ENCODE assay signal across 10 cellular contexts in the genomic region with DNA sequence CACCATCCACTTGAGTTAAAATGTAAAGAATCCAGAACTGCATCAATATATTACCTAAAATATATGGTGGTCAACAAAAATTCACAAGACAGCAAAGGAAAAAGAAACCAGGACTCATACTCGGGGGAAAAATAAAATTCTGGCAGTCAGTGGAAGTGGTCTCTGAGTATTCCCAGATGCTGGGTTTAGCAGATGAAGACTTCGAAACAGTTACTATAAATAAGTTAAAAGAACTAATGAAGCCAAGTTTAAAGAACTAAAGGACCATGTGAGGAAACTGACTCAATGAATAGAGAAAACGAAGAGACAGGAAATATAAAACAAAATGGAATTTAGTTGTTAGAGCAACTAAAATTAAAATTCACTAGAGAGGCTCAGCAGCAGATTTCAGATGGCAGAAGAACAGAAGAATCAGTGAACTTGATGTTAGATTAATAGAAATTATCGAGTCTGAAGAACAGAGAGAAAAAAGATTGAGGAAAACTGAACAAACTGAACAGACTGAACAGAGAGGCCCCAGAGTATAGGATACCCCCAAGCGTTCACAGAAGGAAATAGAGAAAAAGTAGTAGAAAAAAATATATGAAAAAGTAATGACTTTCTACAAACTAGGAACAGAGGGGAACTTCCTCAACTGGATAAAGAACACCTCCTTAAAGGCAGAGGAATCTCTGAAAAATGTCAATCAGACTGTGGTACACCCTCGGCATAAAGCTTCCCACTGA. TPM values are rescaled to one million over a fixed set of nuclear protein-coding genes. Genes with fewer than 3 reads are reported as not detected.
DNase-seq lines count a peak whose midpoint lies in the region; ATAC-seq and TF ChIP-seq lines count a peak whose summit lies in the region.
"Had no signal": no experiment of that assay in that cellular context is flagged by ENCODE, and none has a peak within 500 bp of the region (broad histone marks: within the 10 kb centered on the region; RNA-seq: fewer than 3 reads in every experiment).

No MANE protein-coding gene starts in this region.

- CTCF ChIA-PET in naive thymus-derived CD4-positive, alpha-beta T cell (lab: Charles Lee): interaction anchor here (1.4 to 1.7 kb wide), 2 partner anchors 54 kb away, joined by 4 to 5 read pairs; no protein-coding TSS in a partner anchor

- no peak overlapping the region for H3K4me3 Mint-ChIP-seq in dendritic cell treated with granulocyte-macrophage colony-stimulating factor and Interleukin-4, amounts not matched to agents 40 ng/mL and 50 ng/mL, for 4 days
- H3K4me3 Mint-ChIP-seq in naive thymus-derived CD4-positive, alpha-beta T cell: peak overlapping the region in 9 of 10 donors; percentile 46 to 77 (median 67)
- H3K4me3 Mint-ChIP-seq: stimulated activated memory B cell treated with anti-CD40 and anti-IgM and Interleukin-4, amounts not matched to agents 10 μg/mL and 1 μg/mL and 100 μg/mL, for 72 hours had no signal

- H3K27me3 ChIP-seq in naive thymus-derived CD4-positive, alpha-beta T cell (ENCODE audit: control insufficient read depth in 2 of 2, insufficient read depth in 2 of 2, low read length in 2 of 2): no peaks in the 10 kb centered on the region
- H3K27me3 ChIP-seq in upper lobe of left lung: no peaks in the 10 kb centered on the region

- WGBS in upper lobe of left lung, 2 donors: 53 to 72% methylated on average over 6 of the region's 6 CpGs

- H3K27ac Mint-ChIP-seq in dendritic cell treated with granulocyte-macrophage colony-stimulating factor and Interleukin-4, amounts not matched to agents 40 ng/mL and 50 ng/mL, for 4 days: peak overlapping the region; percentile 59
- H3K27ac Mint-ChIP-seq in naive thymus-derived CD4-positive, alpha-beta T cell: peak overlapping the region in 8 of 9 donors; percentile 55 to 93 (median 82)
- H3K27ac Mint-ChIP-seq: stimulated activated memory B cell treated with anti-CD40 and anti-IgM and Interleukin-4, amounts not matched to agents 10 μg/mL and 1 μg/mL and 100 μg/mL, for 72 hours had no signal

- TF ChIP-seq POLR2A in upper lobe of left lung (IDR thresholded peaks at IDR 0.05): no peak

- TF ChIP-seq EP300 in upper lobe of left lung (IDR thresholded peaks at IDR 0.05): no peak

- no peak for DNase-seq in Right ventricle myocardium superior
- no peak for DNase-seq in Right ventricle myocardium inferior (ENCODE audit: missing footprints)
- no peak for DNase-seq in naive thymus-derived CD4-positive, alpha-beta T cell
- DNase-seq in upper lobe of left lung: no peak
- DNase-seq: NCI-H1436 had no signal

- H3K9me3 Mint-ChIP-seq in dendritic cell treated with granulocyte-macrophage colony-stimulating factor and Interleukin-4, amounts not matched to agents 40 ng/mL and 50 ng/mL, for 4 days: no peaks in the 10 kb centered on the region
- no peaks in the 10 kb centered on the region for H3K9me3 Mint-ChIP-seq in naive thymus-derived CD4-positive, alpha-beta T cell
- H3K9me3 Mint-ChIP-seq: stimulated activated memory B cell treated with anti-CD40 and anti-IgM and Interleukin-4, amounts not matched to agents 10 μg/mL and 1 μg/mL and 100 μg/mL, for 72 hours had no signal

- intact Hi-C loops in Right ventricle myocardium superior (cut with DNase I) (no loop called here), Right ventricle myocardium inferior (cut with DNase I) (no loop called here)
- intact Hi-C loops in dendritic cell treated with granulocyte-macrophage colony-stimulating factor and Interleukin-4, amounts not matched to agents 40 ng/mL and 50 ng/mL, for 4 days (cut with micrococcal nuclease): no loop called here
- intact Hi-C loops in naive thymus-derived CD4-positive, alpha-beta T cell (cut with micrococcal nuclease): loop anchor here in 1 of 2 donors (1.0 to 2.0 kb wide), 2 partner anchors 46 to 54 kb away; no protein-coding TSS in a partner anchor

- H3K9me3 ChIP-seq in naive thymus-derived CD4-positive, alpha-beta T cell (ENCODE audit: control insufficient read depth in 2 of 3, low read length in 3 of 3): no peaks in the 10 kb centered on the region
- no peaks in the 10 kb centered on the region for H3K9me3 ChIP-seq in upper lobe of left lung

- POLR2A ChIA-PET in naive thymus-derived CD4-positive, alpha-beta T cell (lab: Charles Lee): interaction anchor here (0.9 to 1.4 kb wide), 5 partner anchors 9 to 69 kb away, joined by 4 to 7 read pairs (median 5); no protein-coding TSS in a partner anchor

- no peak overlapping the region for H3K4me3 ChIP-seq in naive thymus-derived CD4-positive, alpha-beta T cell (ENCODE audit: low read length)
- H3K4me3 ChIP-seq in upper lobe of left lung: peak overlapping the region in 1 of 4 donors; percentile 16

- H3K4me1 ChIP-seq in naive thymus-derived CD4-positive, alpha-beta T cell (ENCODE audit: control insufficient read depth in 2 of 2, insufficient read depth in 2 of 2, low read length in 2 of 2): peaks cover 18 to 62% of the 10 kb centered on the region in 2 donors
- peaks cover 39 to 46% (median 46%) of the 10 kb centered on the region in 4 donors for H3K4me1 ChIP-seq in upper lobe of left lung

- ATAC-seq in Right ventricle myocardium superior (ENCODE audit: poor library complexity): peak; percentile 23
- ATAC-seq in Right ventricle myocardium inferior: no peak
- no peak for ATAC-seq in naive thymus-derived CD4-positive, alpha-beta T cell
- no peak for ATAC-seq in upper lobe of left lung (ENCODE audit: low FRiP score in 2 of 2)
- no peak for ATAC-seq in GM21786 (IDR thresholded peaks at IDR 0.05; ENCODE audit: unreplicated experiment)
- ATAC-seq in GM19328 (IDR thresholded peaks at IDR 0.05; ENCODE audit: unreplicated experiment): no peak
- ATAC-seq in HG02763 (IDR thresholded peaks at IDR 0.05; ENCODE audit: unreplicated experiment): no peak
- ATAC-seq: stimulated activated memory B cell treated with anti-CD40 and anti-IgM and Interleukin-4, amounts not matched to agents 10 μg/mL and 1 μg/mL and 100 μg/mL, for 72 hours had no signal

- no peaks in the 10 kb centered on the region for H3K27me3 Mint-ChIP-seq in dendritic cell treated with granulocyte-macrophage colony-stimulating factor and Interleukin-4, amounts not matched to agents 40 ng/mL and 50 ng/mL, for 4 days
- no peaks in the 10 kb centered on the region for H3K27me3 Mint-ChIP-seq in naive thymus-derived CD4-positive, alpha-beta T cell
- H3K27me3 Mint-ChIP-seq: stimulated activated memory B cell treated with anti-CD40 and anti-IgM and Interleukin-4, amounts not matched to agents 10 μg/mL and 1 μg/mL and 100 μg/mL, for 72 hours had no signal

- peaks cover 65% of the 10 kb centered on the region for H3K36me3 Mint-ChIP-seq in dendritic cell treated with granulocyte-macrophage colony-stimulating factor and Interleukin-4, amounts not matched to agents 40 ng/mL and 50 ng/mL, for 4 days (ENCODE audit: low read depth)
- H3K36me3 Mint-ChIP-seq in naive thymus-derived CD4-positive, alpha-beta T cell: peaks cover 7 to 30% (median 15%) of the 10 kb centered on the region in 5 donors

- H3K27ac ChIP-seq in naive thymus-derived CD4-positive, alpha-beta T cell (ENCODE audit: low read depth, low read length): peak overlapping the region; percentile 62
- H3K27ac ChIP-seq in upper lobe of left lung: peak overlapping the region; percentile 16 to 74 (median 44)

- TF ChIP-seq CTCF in upper lobe of left lung (IDR thresholded peaks at IDR 0.05): no peak

- H3K4me1 Mint-ChIP-seq in dendritic cell treated with granulocyte-macrophage colony-stimulating factor and Interleukin-4, amounts not matched to agents 40 ng/mL and 50 ng/mL, for 4 days (ENCODE audit: low read depth): peaks cover 59% of the 10 kb centered on the region
- peaks cover 48 to 92% (median 85%) of the 10 kb centered on the region in 7 donors for H3K4me1 Mint-ChIP-seq in naive thymus-derived CD4-positive, alpha-beta T cell

- H3K36me3 ChIP-seq in naive thymus-derived CD4-positive, alpha-beta T cell (ENCODE audit: control insufficient read depth in 2 of 3, insufficient read depth in 3 of 3, low read length in 3 of 3): peaks cover 0 to 16% (median 0%) of the 10 kb centered on the region in 3 experiments
- H3K36me3 ChIP-seq in upper lobe of left lung: no peaks in the 10 kb centered on the region

RNA-seq across cellular contexts. Expression of gene MGAT4A, which starts 27.9 kb away (rescaled TPM):
- total RNA-seq in Right ventricle myocardium superior (20.0 TPM), Right ventricle myocardium inferior (19.3 TPM), upper lobe of left lung (10 to 100 TPM; 28.4 to 69.6 (median 53.6) TPM)
- 100 to 1,000 TPM; 125 to 308 (median 240) TPM for total RNA-seq in naive thymus-derived CD4-positive, alpha-beta T cell
- 100 to 1,000 TPM; 262 to 349 TPM for polyA plus RNA-seq in naive thymus-derived CD4-positive, alpha-beta T cell
